Comparison of ENCODE assay signal across 1 cellular context in the genomic region with DNA sequence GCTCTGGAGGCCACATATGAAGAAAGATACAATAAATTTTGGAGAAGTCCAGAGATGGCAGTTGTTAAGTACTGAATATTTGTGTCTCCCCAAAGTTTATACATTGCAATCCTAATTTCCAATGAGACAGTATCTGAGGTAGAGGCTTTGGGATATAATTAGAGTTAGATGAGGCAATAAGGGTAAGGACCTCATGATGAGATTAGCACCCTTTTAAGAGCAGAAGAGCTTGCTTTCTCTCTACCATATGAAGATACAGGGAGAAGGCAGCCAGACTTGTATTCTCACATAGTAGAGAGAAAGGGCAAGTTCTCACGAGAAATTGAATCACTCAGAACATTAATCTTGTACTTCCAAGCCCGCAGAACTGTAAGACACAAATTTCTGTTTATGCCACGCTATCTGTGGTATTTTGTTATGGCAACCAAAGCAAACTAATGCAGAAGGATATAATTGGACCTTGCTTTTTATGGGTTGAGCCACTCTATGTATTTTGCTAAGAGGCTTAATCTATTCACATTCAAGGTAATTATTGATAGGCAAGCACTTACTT.
TF ChIP-seq lines count a peak whose summit lies in the region.

No MANE protein-coding gene starts in this region.

TF ChIP-seq in IMR-90, 13 proteins besides CTCF, POLR2A, EP300 and RAD21:
- no peak for TF ChIP-seq CHD1 (IDR thresholded peaks at IDR 0.05; ENCODE audit: low read depth, low read length)
- TF ChIP-seq RCOR1 (IDR thresholded peaks at IDR 0.05; ENCODE audit: insufficient replicate concordance, low read length), result no peak
- no peak for TF ChIP-seq NFE2L2 (IDR thresholded peaks at IDR 0.05; ENCODE audit: low read depth, low read length)
- TF ChIP-seq USF2 (IDR thresholded peaks at IDR 0.05; ENCODE audit: low read depth, low read length), result no peak
- TF ChIP-seq, protein P1, sequence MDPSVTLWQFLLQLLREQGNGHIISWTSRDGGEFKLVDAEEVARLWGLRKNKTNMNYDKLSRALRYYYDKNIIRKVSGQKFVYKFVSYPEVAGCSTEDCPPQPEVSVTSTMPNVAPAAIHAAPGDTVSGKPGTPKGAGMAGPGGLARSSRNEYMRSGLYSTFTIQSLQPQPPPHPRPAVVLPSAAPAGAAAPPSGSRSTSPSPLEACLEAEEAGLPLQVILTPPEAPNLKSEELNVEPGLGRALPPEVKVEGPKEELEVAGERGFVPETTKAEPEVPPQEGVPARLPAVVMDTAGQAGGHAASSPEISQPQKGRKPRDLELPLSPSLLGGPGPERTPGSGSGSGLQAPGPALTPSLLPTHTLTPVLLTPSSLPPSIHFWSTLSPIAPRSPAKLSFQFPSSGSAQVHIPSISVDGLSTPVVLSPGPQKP (IDR thresholded peaks at IDR 0.05; ENCODE audit: borderline replicate concordance, low read depth, low read length), result no peak
- no peak for TF ChIP-seq FOS (IDR thresholded peaks at IDR 0.05; ENCODE audit: low read depth, low read length)
- TF ChIP-seq MAZ (IDR thresholded peaks at IDR 0.05; ENCODE audit: borderline replicate concordance, low read depth, low read length), result no peak
- TF ChIP-seq RFX5 (IDR thresholded peaks at IDR 0.05; ENCODE audit: low read depth, low read length), result no peak
- no peak for TF ChIP-seq SMC3 (IDR thresholded peaks at IDR 0.05; ENCODE audit: low read depth, low read length)
- no peak for TF ChIP-seq MAFK (IDR thresholded peaks at IDR 0.05; ENCODE audit: low read depth, low read length)
- TF ChIP-seq MXI1 (IDR thresholded peaks at IDR 0.05; ENCODE audit: borderline replicate concordance, low read depth, low read length), result no peak
- no peak for TF ChIP-seq BHLHE40 (IDR thresholded peaks at IDR 0.05; ENCODE audit: low read depth, low read length)
- no peak for TF ChIP-seq CEBPB (IDR thresholded peaks at IDR 0.05; ENCODE audit: low read depth, low read length)
TF ChIP-seq in IMR-90: peak in this region for 0.
